23 cellular contexts compared by ENCODE assay signal in the genomic region with DNA sequence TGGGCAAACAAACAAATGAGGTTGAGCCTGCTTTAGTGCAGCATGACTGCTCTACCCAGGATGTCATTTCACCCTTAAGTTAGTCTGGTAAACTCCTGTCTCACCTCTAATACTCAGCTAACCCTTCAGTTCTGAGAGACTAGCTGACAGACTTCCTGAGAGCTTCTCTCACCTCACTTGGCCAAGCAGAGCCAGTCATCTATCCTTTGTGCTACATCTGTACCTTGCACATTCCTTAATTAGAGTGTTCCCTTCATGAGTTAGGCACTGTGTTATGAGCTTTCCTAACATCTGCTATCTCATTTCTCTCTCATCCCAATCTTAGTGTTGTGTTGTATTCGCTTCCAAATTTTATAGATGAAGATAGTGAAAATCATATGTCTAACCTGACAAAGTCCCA.
"Had no signal": no experiment of that assay in that cellular context is flagged by ENCODE, and none has a peak within 500 bp of the region (broad histone marks: within the 10 kb centered on the region; RNA-seq: fewer than 3 reads in every experiment).

No MANE protein-coding gene starts in this region.

- DNase-seq: colonic mucosa; cortex of kidney; dermis blood vessel endothelial cell; dorsolateral prefrontal cortex; effector CD4-positive, alpha-beta T cell; effector CD8-positive, alpha-beta T cell; effector memory CD4-positive, alpha-beta T cell; effector memory CD8-positive, alpha-beta T cell; endodermal cell; erythroblast; esophagus squamous epithelium; foreskin fibroblast; foreskin keratinocyte; foreskin melanocyte; gastrocnemius medialis; glutamatergic neuron; head of caudate nucleus; heart left ventricle; heart right ventricle had no signal

- FAIRE-seq: colon, endometrium, endothelial cell of umbilical vein, frontal cortex had no signal
